ENCODE assay signal across 8 cellular contexts in genomic region chr1:110011527-110012041, GRCh38. TPM values are rescaled to one million over a fixed set of nuclear protein-coding genes. Genes with fewer than 3 reads are reported as not detected.
DNase-seq lines count a peak whose midpoint lies in the region; ATAC-seq and TF ChIP-seq lines count a peak whose summit lies in the region.

No MANE protein-coding gene starts in this region.

- POLR2A ChIA-PET in MCF 10A (lab: Yijun Ruan, JAX), result interaction anchor here (0.7 to 4.7 kb wide), 8 partner anchors 11 to 463 kb away, joined by 3 to 48 read pairs (median 4); partner anchors contain the start of genes AHCYL1, GNAI3 and STRIP1

- CTCF ChIA-PET in MCF 10A (lab: Yijun Ruan, JAX), result interaction anchor here (0.5 to 12.2 kb wide), 27 partner anchors 8 to 1460 kb away, joined by 3 to 104 read pairs (median 4); partner anchors contain the start of gene AHCYL1

- peak overlapping the region; percentile 39 for H3K27ac Mint-ChIP-seq in MCF 10A (ENCODE audit: low read depth, unreplicated experiment)

- no peak overlapping the region for H2AFZ ChIP-seq in OCI-LY1 (ENCODE audit: low read length)

- BruUV-seq in MCF 10A (replicated peaks; lab: Mats Ljungman, UMichigan), result no TSS peak

- H3K27ac ChIP-seq in OCI-LY1 (ENCODE audit: low read depth, low read length, poor library complexity, severe bottlenecking) (peak overlapping the region; percentile 68), uterus (no peak overlapping the region)

- no peak overlapping the region for H3K4me2 ChIP-seq in OCI-LY1 (ENCODE audit: low read length)

- H3K27me3 Mint-ChIP-seq in MCF 10A (ENCODE audit: insufficient read depth, unreplicated experiment), result no peaks in the 10 kb centered on the region

- peaks cover 73% of the 10 kb centered on the region for H3K36me3 Mint-ChIP-seq in MCF 10A (ENCODE audit: insufficient read depth, unreplicated experiment)

- peaks cover 13% of the 10 kb centered on the region for H3K4me1 Mint-ChIP-seq in MCF 10A (ENCODE audit: insufficient read depth, unreplicated experiment)

- DNase-seq in NCI-H2227 (lab: John Stamatoyannopoulos, UW; ENCODE audit: unreplicated experiment), result peak; percentile 46
- no peak for DNase-seq in NCI-H2227 treated with DMSO at 0.1 percent for 48 hours (lab: John Stamatoyannopoulos, UW)
- peak; percentile 73 for DNase-seq in MCF 10A (ENCODE audit: unreplicated experiment)
- peak; percentile 63 for DNase-seq in left kidney (ENCODE audit: low read depth, low spot score)
- no peak for DNase-seq in uterus

- H3K4me1 ChIP-seq in OCI-LY1 (ENCODE audit: insufficient read depth, low read length, severe bottlenecking) (peaks cover 19% of the 10 kb centered on the region), uterus (no peaks in the 10 kb centered on the region)

- no peaks in the 10 kb centered on the region for H3K9me2 ChIP-seq in OCI-LY1 (ENCODE audit: low read depth, low read length)

- no peaks in the 10 kb centered on the region for H3K27me3 ChIP-seq in OCI-LY1 (ENCODE audit: insufficient read depth, low read length)
- H3K27me3 ChIP-seq in uterus, result no peaks in the 10 kb centered on the region

- H3K79me2 ChIP-seq in OCI-LY1 (ENCODE audit: insufficient read depth, low read length), result no peaks in the 10 kb centered on the region

- no peak overlapping the region for H3K9ac ChIP-seq in OCI-LY1 (ENCODE audit: low read length)

- H3K9me3 ChIP-seq in OCI-LY1 (ENCODE audit: low read length), result no peaks in the 10 kb centered on the region
- no peaks in the 10 kb centered on the region for H3K9me3 ChIP-seq in uterus

- TF ChIP-seq POLR2A in uterus (IDR thresholded peaks at IDR 0.05), result no peak

- H3K36me3 ChIP-seq in OCI-LY1 (ENCODE audit: insufficient read depth, low read length) (peaks cover 68% of the 10 kb centered on the region; the same call in 1 of the 2 replicates), uterus (no peaks in the 10 kb centered on the region)

- no peaks in the 10 kb centered on the region for H3K9me3 Mint-ChIP-seq in MCF 10A (ENCODE audit: unreplicated experiment)

- no peak overlapping the region for H3K4me3 ChIP-seq in OCI-LY1 (ENCODE audit: low read depth, low read length, poor library complexity, severe bottlenecking)
- no peak overlapping the region for H3K4me3 ChIP-seq in uterus

- H3F3A ChIP-seq in OCI-LY1 (ENCODE audit: insufficient read depth, low read length), result no peaks in the 10 kb centered on the region

- no peaks in the 10 kb centered on the region for H4K20me1 ChIP-seq in OCI-LY1 (ENCODE audit: insufficient read depth, low read length)

- TF ChIP-seq CTCF in OCI-LY1 (IDR thresholded peaks at IDR 0.05; ENCODE audit: low read length) (peak; percentile 69), MCF 10A (IDR thresholded peaks at IDR 0.05; ENCODE audit: unreplicated experiment) (peak; percentile 46), uterus (IDR thresholded peaks at IDR 0.05) (peak in 3 of 4 experiments; percentile 17 to 31 (median 18))

- intact Hi-C loops in MCF 10A (cut with micrococcal nuclease), result loop anchor here (1.0 kb wide), 2 partner anchors 27 to 234 kb away; partner anchors contain the start of gene AHCYL1
- intact Hi-C loops in uterus (cut with DNase I; ENCODE audit: low total_unique reads), result no loop called here

- ATAC-seq in GM19395 (IDR thresholded peaks at IDR 0.05; ENCODE audit: unreplicated experiment), result peak; percentile 99
- ATAC-seq in HG03196 (IDR thresholded peaks at IDR 0.05; ENCODE audit: unreplicated experiment), result peak; percentile 95

- no peak overlapping the region for H3K4me3 Mint-ChIP-seq in MCF 10A (ENCODE audit: unreplicated experiment)

RNA-seq across cellular contexts. Expression of gene STRIP1, which starts 22.8 kb away (rescaled TPM):
- 35.6 and 40.6 TPM in 2 replicates for total RNA-seq in MCF 10A (2022)
- total RNA-seq in uterus, result 100 to 1,000 TPM in 1 of 4 donors, 10 to 100 TPM in 3; 17.1 to 102 (median 42.0) TPM

RNA-seq across cellular contexts. Expression of gene AHCYL1, which starts 27.0 kb away (rescaled TPM):
- total RNA-seq in MCF 10A (2022) (104 and 106 TPM in 2 replicates), uterus (100 to 1,000 TPM in 1 of 4 donors, 10 to 100 TPM in 3; 51.2 to 183 (median 70.2) TPM)

RNA-seq across cellular contexts. Expression of gene ALX3, which starts 58.9 kb away (rescaled TPM):
- total RNA-seq in MCF 10A (2022) (not detected in 2 replicates), uterus (under 1 TPM in 2 of 4 donors, not detected in 2; 0.21 to 0.26 TPM)

Comparison
In these comparisons a context has a peak if more than half of its experiments do, and no peak if none do; other contexts are left out.
1. DNase-seq: peak in NCI-H2227 (single experiment), MCF 10A (single experiment) and left kidney (single experiment); none in NCI-H2227 treated with DMSO at 0.1 percent for 48 hours (single experiment) and uterus (0 of 2).
2. CTCF ChIP-seq: peak in every context shown above with its lines; median percentile 69 in OCI-LY1; 46 in MCF 10A; 18 in uterus.